In the genomic region with DNA sequence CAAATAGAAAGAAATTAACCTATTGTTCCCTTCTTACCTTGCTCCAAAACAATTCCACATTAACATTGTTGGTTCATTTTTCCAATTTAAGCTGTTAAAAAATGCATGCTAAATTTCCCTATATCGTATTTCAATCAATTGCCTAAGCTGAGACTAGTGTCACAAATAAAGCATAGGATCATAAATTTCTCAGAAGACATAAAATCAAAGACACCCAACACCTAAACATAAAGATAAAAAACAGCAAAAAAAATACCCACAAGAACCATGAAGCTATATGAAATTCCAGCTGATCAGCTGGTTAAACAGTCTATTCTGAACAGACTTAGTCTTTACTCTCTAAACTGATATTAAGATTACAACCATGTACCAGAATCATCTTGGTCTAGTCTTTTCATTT, we compare ENCODE assay signal across 1 cellular context.
A peak's percentile ranks its signal among the peaks of the same experiment; 100 is the strongest.
TF ChIP-seq lines count a peak whose summit lies in the region.

No MANE protein-coding gene starts in this region.

TF ChIP-seq in HEK293, 187 proteins besides CTCF, POLR2A, EP300 and RAD21 (continued from another document):
- TF ChIP-seq, protein P1, sequence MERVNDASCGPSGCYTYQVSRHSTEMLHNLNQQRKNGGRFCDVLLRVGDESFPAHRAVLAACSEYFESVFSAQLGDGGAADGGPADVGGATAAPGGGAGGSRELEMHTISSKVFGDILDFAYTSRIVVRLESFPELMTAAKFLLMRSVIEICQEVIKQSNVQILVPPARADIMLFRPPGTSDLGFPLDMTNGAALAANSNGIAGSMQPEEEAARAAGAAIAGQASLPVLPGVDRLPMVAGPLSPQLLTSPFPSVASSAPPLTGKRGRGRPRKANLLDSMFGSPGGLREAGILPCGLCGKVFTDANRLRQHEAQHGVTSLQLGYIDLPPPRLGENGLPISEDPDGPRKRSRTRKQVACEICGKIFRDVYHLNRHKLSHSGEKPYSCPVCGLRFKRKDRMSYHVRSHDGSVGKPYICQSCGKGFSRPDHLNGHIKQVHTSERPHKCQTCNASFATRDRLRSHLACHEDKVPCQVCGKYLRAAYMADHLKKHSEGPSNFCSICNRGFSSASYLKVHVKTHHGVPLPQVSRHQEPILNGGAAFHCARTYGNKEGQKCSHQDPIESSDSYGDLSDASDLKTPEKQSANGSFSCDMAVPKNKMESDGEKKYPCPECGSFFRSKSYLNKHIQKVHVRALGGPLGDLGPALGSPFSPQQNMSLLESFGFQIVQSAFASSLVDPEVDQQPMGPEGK (tag by site-specific recombination; IDR thresholded peaks at IDR 0.05): no peak
- TF ChIP-seq, protein P2, sequence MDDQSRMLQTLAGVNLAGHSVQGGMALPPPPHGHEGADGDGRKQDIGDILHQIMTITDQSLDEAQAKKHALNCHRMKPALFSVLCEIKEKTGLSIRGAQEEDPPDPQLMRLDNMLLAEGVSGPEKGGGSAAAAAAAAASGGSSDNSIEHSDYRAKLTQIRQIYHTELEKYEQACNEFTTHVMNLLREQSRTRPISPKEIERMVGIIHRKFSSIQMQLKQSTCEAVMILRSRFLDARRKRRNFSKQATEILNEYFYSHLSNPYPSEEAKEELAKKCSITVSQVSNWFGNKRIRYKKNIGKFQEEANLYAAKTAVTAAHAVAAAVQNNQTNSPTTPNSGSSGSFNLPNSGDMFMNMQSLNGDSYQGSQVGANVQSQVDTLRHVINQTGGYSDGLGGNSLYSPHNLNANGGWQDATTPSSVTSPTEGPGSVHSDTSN (CRISPR knock-in tag; IDR thresholded peaks at IDR 0.05): no peak
- TF ChIP-seq GLI2 (tag by site-specific recombination; IDR thresholded peaks at IDR 0.05; ENCODE audit: borderline replicate concordance, low read depth) (no peak), KLF16 (tag by site-specific recombination; IDR thresholded peaks at IDR 0.05) (no peak), ZNF169 (tag by site-specific recombination; IDR thresholded peaks at IDR 0.05) (no peak), PRDM6 (tag by site-specific recombination; IDR thresholded peaks at IDR 0.05) (peak; percentile 74), ATF2 (tag by site-specific recombination; IDR thresholded peaks at IDR 0.05; ENCODE audit: low read depth) (no peak), OVOL3 (tag by site-specific recombination; IDR thresholded peaks at IDR 0.05) (no peak; the same call in 1 of the 2 replicates), ZNF404 (tag by site-specific recombination; IDR thresholded peaks at IDR 0.05) (no peak), ZNF580 (tag by site-specific recombination; IDR thresholded peaks at IDR 0.05) (0 out of 2 replicates have a peak, but pooled peaks have one; percentile 22), ZNF660 (tag by site-specific recombination; IDR thresholded peaks at IDR 0.05) (no peak), ZNF843 (tag by site-specific recombination; IDR thresholded peaks at IDR 0.05) (peak; percentile 86), BCL11B (tag by site-specific recombination; IDR thresholded peaks at IDR 0.05; ENCODE audit: low read depth) (peak; percentile 68; the same call in 1 of the 2 replicates), ZNF677 (tag by site-specific recombination; IDR thresholded peaks at IDR 0.05) (no peak), ZIC2 (tag by site-specific recombination; IDR thresholded peaks at IDR 0.05) (no peak), ZNF19 (tag by site-specific recombination; IDR thresholded peaks at IDR 0.05; ENCODE audit: low read depth) (no peak), ZBTB8A (tag by site-specific recombination; IDR thresholded peaks at IDR 0.05) (no peak), FEZF1 (tag by site-specific recombination; IDR thresholded peaks at IDR 0.05) (peak; percentile 43; the same call in 1 of the 2 replicates), ZNF529 (tag by site-specific recombination; IDR thresholded peaks at IDR 0.05; ENCODE audit: insufficient replicate concordance) (no peak), ZBTB48 (tag by site-specific recombination; IDR thresholded peaks at IDR 0.05) (no peak), ZNF501 (tag by site-specific recombination; IDR thresholded peaks at IDR 0.05) (0 out of 2 replicates have a peak, but pooled peaks have one; percentile 47)
- TF ChIP-seq, protein P3, sequence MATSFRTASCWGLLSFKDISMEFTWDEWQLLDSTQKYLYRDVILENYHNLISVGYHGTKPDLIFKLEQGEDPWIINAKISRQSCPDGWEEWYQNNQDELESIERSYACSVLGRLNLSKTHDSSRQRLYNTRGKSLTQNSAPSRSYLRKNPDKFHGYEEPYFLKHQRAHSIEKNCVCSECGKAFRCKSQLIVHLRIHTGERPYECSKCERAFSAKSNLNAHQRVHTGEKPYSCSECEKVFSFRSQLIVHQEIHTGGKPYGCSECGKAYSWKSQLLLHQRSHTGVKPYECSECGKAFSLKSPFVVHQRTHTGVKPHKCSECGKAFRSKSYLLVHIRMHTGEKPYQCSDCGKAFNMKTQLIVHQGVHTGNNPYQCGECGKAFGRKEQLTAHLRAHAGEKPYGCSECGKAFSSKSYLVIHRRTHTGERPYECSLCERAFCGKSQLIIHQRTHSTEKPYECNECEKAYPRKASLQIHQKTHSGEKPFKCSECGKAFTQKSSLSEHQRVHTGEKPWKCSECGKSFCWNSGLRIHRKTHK (tag by site-specific recombination; IDR thresholded peaks at IDR 0.05): no peak
